ENCODE assay signal across 16 cellular contexts in genomic region chr5:2258861-2259260, GRCh38.
A peak's percentile ranks its signal among the peaks of the same experiment; 100 is the strongest.
DNase-seq lines count a peak whose midpoint lies in the region; ATAC-seq and TF ChIP-seq lines count a peak whose summit lies in the region.
"Had no signal": no experiment of that assay in that cellular context is flagged by ENCODE, and none has a peak within 500 bp of the region (broad histone marks: within the 10 kb centered on the region; RNA-seq: fewer than 3 reads in every experiment).

No MANE protein-coding gene starts in this region.

- H3K36me3 Mint-ChIP-seq in glutamatergic neuron (ENCODE audit: unreplicated experiment), result no peaks in the 10 kb centered on the region
- H3K36me3 Mint-ChIP-seq: IgD-negative memory B cell had no signal

- no peak overlapping the region for H3K4me3 Mint-ChIP-seq in glutamatergic neuron (ENCODE audit: unreplicated experiment)
- H3K4me3 Mint-ChIP-seq: B cell; CD4-positive, alpha-beta T cell; H9; IgD-negative memory B cell had no signal

- no peak overlapping the region for H3K23ac ChIP-seq in neuronal stem cell (ENCODE audit: low read depth, low read length, poor library complexity)

- H4K91ac ChIP-seq in neuronal stem cell (ENCODE audit: low read depth, low read length, poor library complexity), result no peak overlapping the region

- ATAC-seq in GM19397 (IDR thresholded peaks at IDR 0.05; ENCODE audit: unreplicated experiment) (no peak), GM19324 (IDR thresholded peaks at IDR 0.05; ENCODE audit: low FRiP score, unreplicated experiment) (no peak)
- ATAC-seq: HepG2 had no signal

- peak overlapping the region; percentile 47 for H2AK5ac ChIP-seq in neuronal stem cell (ENCODE audit: low read depth, low read length)

- peaks cover 7% of the 10 kb centered on the region for H3K9me3 Mint-ChIP-seq in glutamatergic neuron (ENCODE audit: unreplicated experiment)
- H3K9me3 Mint-ChIP-seq: CD4-positive, alpha-beta T cell; H9 had no signal

- no peak overlapping the region for H3K14ac ChIP-seq in neuronal stem cell (ENCODE audit: low read length)

- H3K4me1 Mint-ChIP-seq in glutamatergic neuron (ENCODE audit: low read depth, unreplicated experiment), result peaks cover 4% of the 10 kb centered on the region
- H3K4me1 Mint-ChIP-seq: B cell had no signal

- no peak overlapping the region for H2BK5ac ChIP-seq in neuronal stem cell (ENCODE audit: low read length)

- no peak for TF ChIP-seq CTCF in glutamatergic neuron (IDR thresholded peaks at IDR 0.05; ENCODE audit: partially characterized antibody, unreplicated experiment)

- peak overlapping the region; percentile 18 for H3K27ac Mint-ChIP-seq in glutamatergic neuron (ENCODE audit: unreplicated experiment)
- H3K27ac Mint-ChIP-seq: B cell; CD4-positive, alpha-beta T cell; H9; IgD-negative memory B cell had no signal

- peaks cover under 1 to 2% (median under 1%) of the 10 kb centered on the region in 11 experiments; a peak in 16 of 22 replicates for H3K27me3 ChIP-seq in BLaER1 treated with 17β-estradiol and CSF1 and Interleukin-3, amounts not matched to agents 10 nM and 100 nM
- no peaks in the 10 kb centered on the region for H3K27me3 ChIP-seq in neuronal stem cell (ENCODE audit: control insufficient read depth in 3 of 3, insufficient read depth in 3 of 3, low read depth in 1 of 3, low read length in 3 of 3)

- H3K4me1 ChIP-seq in BLaER1 treated with 17β-estradiol and CSF1 and Interleukin-3, amounts not matched to agents 10 nM and 100 nM, result peaks cover 7 to 64% (median 61%) of the 10 kb centered on the region in 10 experiments; a peak in 18 of 20 replicates
- peaks cover 2 to 10% of the 10 kb centered on the region in 2 donors for H3K4me1 ChIP-seq in neuronal stem cell (ENCODE audit: control insufficient read depth in 2 of 2, insufficient read depth in 1 of 2, low read depth in 1 of 2, low read length in 2 of 2)
- H3K4me1 ChIP-seq: Caco-2 had no signal

- no peak overlapping the region for H2BK120ac ChIP-seq in neuronal stem cell (ENCODE audit: low read depth, low read length)

- no peak overlapping the region for H4K8ac ChIP-seq in neuronal stem cell (ENCODE audit: low read depth, low read length)

- peaks cover 0 to 12% (median 0%) of the 10 kb centered on the region in 11 experiments; a peak in 5 of 22 replicates for H3K9me3 ChIP-seq in BLaER1 treated with 17β-estradiol and CSF1 and Interleukin-3, amounts not matched to agents 10 nM and 100 nM (replicated peaks in 1 of 11)
- H3K9me3 ChIP-seq in neuronal stem cell (replicated peaks in 1 of 2; ENCODE audit: control insufficient read depth in 2 of 2, insufficient read depth in 1 of 2, low read depth in 1 of 2, low read length in 2 of 2), result peaks cover 0 to 2% of the 10 kb centered on the region in 2 donors
- H3K9me3 ChIP-seq: Caco-2 had no signal

- no peak overlapping the region for H2BK15ac ChIP-seq in neuronal stem cell (ENCODE audit: low read length)

- H4K20me1 ChIP-seq in BLaER1 treated with 17β-estradiol and CSF1 and Interleukin-3, amounts not matched to agents 10 nM and 100 nM, result no peaks in the 10 kb centered on the region

- H3K4me3 ChIP-seq in BLaER1 treated with 17β-estradiol and CSF1 and Interleukin-3, amounts not matched to agents 10 nM and 100 nM, result no peak overlapping the region
- no peak overlapping the region for H3K4me3 ChIP-seq in neuronal stem cell (ENCODE audit: low read length in 2 of 2)

- H2BK12ac ChIP-seq in neuronal stem cell (ENCODE audit: low read length), result no peak overlapping the region

- no peak overlapping the region for H3K18ac ChIP-seq in neuronal stem cell (ENCODE audit: low read length)

- H3K36me3 ChIP-seq in BLaER1 treated with 17β-estradiol and CSF1 and Interleukin-3, amounts not matched to agents 10 nM and 100 nM, result no peaks in the 10 kb centered on the region
- H3K36me3 ChIP-seq in neuronal stem cell (replicated peaks in 1 of 2; ENCODE audit: control insufficient read depth in 2 of 2, insufficient read depth in 2 of 2, low read length in 2 of 2), result no peaks in the 10 kb centered on the region

- no CpG with 5 or more reads among the region's 8 CpGs for WGBS in neuronal stem cell (ENCODE audit: extremely low coverage in 2 of 2, insufficient read length in 2 of 2, insufficient replicate concordance in 1 of 2), 2 donors

- H3K4me2 ChIP-seq in BLaER1 treated with 17β-estradiol and CSF1 and Interleukin-3, amounts not matched to agents 10 nM and 100 nM, result peak overlapping the region in 8 of 11 experiments; percentile 0 to 85 (median 74); a peak in 15 of 22 replicates
- H3K4me2 ChIP-seq in neuronal stem cell (ENCODE audit: insufficient read depth, low read length, poor library complexity, severe bottlenecking), result no peak overlapping the region

- DNase-seq in glutamatergic neuron (no peak), neuronal stem cell (ENCODE audit: low spot score) (no peak), cerebellum (ENCODE audit: low spot score) (no peak), HCEC 1CT (no peak)
- DNase-seq: 8988T; Caco-2; CD4-positive, alpha-beta T cell; GOT3; H9 had no signal

- H3K27me3 Mint-ChIP-seq in glutamatergic neuron (ENCODE audit: unreplicated experiment), result peaks cover 6% of the 10 kb centered on the region
- H3K27me3 Mint-ChIP-seq: B cell; CD4-positive, alpha-beta T cell; IgD-negative memory B cell had no signal

- H3K4ac ChIP-seq in neuronal stem cell (ENCODE audit: low read length), result no peak overlapping the region

- H3K9ac ChIP-seq in BLaER1 treated with 17β-estradiol and CSF1 and Interleukin-3, amounts not matched to agents 10 nM and 100 nM, result no peak overlapping the region
- no peak overlapping the region for H3K9ac ChIP-seq in neuronal stem cell (ENCODE audit: low read depth, low read length, poor library complexity)

- H3K27ac ChIP-seq in BLaER1 treated with 17β-estradiol and CSF1 and Interleukin-3, amounts not matched to agents 10 nM and 100 nM, result no peak overlapping the region
- H3K27ac ChIP-seq in neuronal stem cell (replicated peaks; ENCODE audit: low read length), result no peak overlapping the region
- H3K27ac ChIP-seq: C4-2B had no signal

- no peaks in the 10 kb centered on the region for H3K79me1 ChIP-seq in neuronal stem cell (ENCODE audit: low read depth, low read length)

- no peak overlapping the region for H2AFZ ChIP-seq in neuronal stem cell (ENCODE audit: low read length)
